ENCODE assay signal across 11 cellular contexts in genomic region chr13:61898207-61898606, GRCh38.
"Had no signal": no experiment of that assay in that cellular context is flagged by ENCODE, and none has a peak within 500 bp of the region (broad histone marks: within the 10 kb centered on the region; RNA-seq: fewer than 3 reads in every experiment).

No MANE protein-coding gene starts in this region.

- H3K4me2 ChIP-seq: GM23338 had no signal

- DNase-seq: GM23248, GOT3, H7, H9, HCEC 1CT, HFFc6 had no signal

- FAIRE-seq: H1, H54 had no signal

- H2AFZ ChIP-seq: GM23248, GM23338 had no signal

- H3K27ac ChIP-seq: GM23248 had no signal

- H3K9me3 ChIP-seq: HAP-1 had no signal

- H3K36me3 ChIP-seq: HAP-1 had no signal

- H3K4me3 ChIP-seq: GM23248, GM23338, HAP-1 had no signal

- H3K9ac ChIP-seq: GM23248 had no signal

- ATAC-seq: GM23338, HCT116 had no signal
